Comparison of ENCODE assay signal across 31 cellular contexts in genomic region chr3:179735321-179735720, GRCh38.
"Had no signal": no experiment of that assay in that cellular context is flagged by ENCODE, and none has a peak within 500 bp of the region (broad histone marks: within the 10 kb centered on the region; RNA-seq: fewer than 3 reads in every experiment).

No MANE protein-coding gene starts in this region.

- H3K27me3 Mint-ChIP-seq: naive thymus-derived CD8-positive, alpha-beta T cell; stimulated activated naive CD8-positive, alpha-beta T cell treated with anti-CD3 and anti-CD28 coated beads, Interleukin-15, Interleukin-2, amounts not matched to agents 100 ng/mL and 50 ng/mL, for 24 hours had no signal

- H3K4me3 Mint-ChIP-seq: activated T-helper 1 cell treated with anti-CD3 and anti-CD28 coated beads, Interleukin-12 subunit alpha, Interleukin-12 subunit beta, Interleukin-2, Interleukin-4 antibody, amounts not matched to agents 30 ng/mL and 10 ng/mL and 1 ng/mL, durations not matched to agents 14 hours and 24 hours and 36 hours; naive thymus-derived CD8-positive, alpha-beta T cell; stimulated activated effector memory CD8-positive, alpha-beta T cell treated with anti-CD3 and anti-CD28 coated beads, Interleukin-12 subunit alpha, Interleukin-12 subunit beta, amount 100 ng/mL, for 72 hours; stimulated activated naive CD8-positive, alpha-beta T cell treated with anti-CD3 and anti-CD28 coated beads, Interleukin-15, Interleukin-2, amounts not matched to agents 100 ng/mL and 50 ng/mL, for 24 hours; T-helper 1 cell treated with Interleukin-12 subunit alpha and Interleukin-12 subunit beta and Interleukin-4 antibody, amounts not matched to agents 30 μg/mL and 1 μg/mL, for 36 hours had no signal

- ATAC-seq: activated CD4-positive, CD25-positive, alpha-beta regulatory T cell treated with anti-CD3 and anti-CD28 coated beads, Interleukin-2, amount 50 U/mL, for 24 hours; gastroesophageal sphincter; left lobe of liver; lower lobe of right lung; naive thymus-derived CD8-positive, alpha-beta T cell; sciatic nerve; stimulated activated effector memory CD8-positive, alpha-beta T cell treated with anti-CD3 and anti-CD28 coated beads, Interleukin-12 subunit alpha, Interleukin-12 subunit beta, amount 100 ng/mL, for 72 hours; upper lobe of right lung had no signal

- H3K4me1 ChIP-seq: gastroesophageal sphincter, lower lobe of right lung had no signal

- DNase-seq: activated CD4-positive, alpha-beta T cell treated with anti-CD3 and anti-CD28 coated beads for 48 hours; activated CD4-positive, alpha-beta T cell treated with anti-CD3 and anti-CD28 coated beads, Interleukin-2, amount 50 U/mL, for 48 hours; activated CD8-positive, alpha-beta memory T cell treated with anti-CD3 and anti-CD28 coated beads for 24 hours; activated gamma-delta T cell; activated naive CD4-positive, alpha-beta T cell treated with anti-CD3 and anti-CD28 coated beads, Interleukin-2, amount 50 U/mL, for 16 hours; amniotic stem cell; brain microvascular endothelial cell; dermis blood vessel endothelial cell; effector CD4-positive, alpha-beta T cell; head of caudate nucleus; kidney glomerular epithelial cell; lower lobe of right lung; mesenchymal stem cell; naive thymus-derived CD8-positive, alpha-beta T cell; small intestine; stimulated activated CD4-positive, alpha-beta T cell treated with anti-CD3 and anti-CD28 coated beads, Interleukin-4, amount 100 ng/mL, for 24 hours; SW 1271; T-helper 9 cell; upper lobe of right lung; WERI-Rb-1 had no signal

- H3K27ac Mint-ChIP-seq: activated T-helper 1 cell treated with anti-CD3 and anti-CD28 coated beads, Interleukin-12 subunit alpha, Interleukin-12 subunit beta, Interleukin-2, Interleukin-4 antibody, amounts not matched to agents 30 ng/mL and 10 ng/mL and 1 ng/mL, durations not matched to agents 14 hours and 24 hours and 36 hours; naive thymus-derived CD8-positive, alpha-beta T cell; stimulated activated effector memory CD8-positive, alpha-beta T cell treated with anti-CD3 and anti-CD28 coated beads, Interleukin-12 subunit alpha, Interleukin-12 subunit beta, amount 100 ng/mL, for 72 hours; stimulated activated naive CD8-positive, alpha-beta T cell treated with anti-CD3 and anti-CD28 coated beads, Interleukin-15, Interleukin-2, amounts not matched to agents 100 ng/mL and 50 ng/mL, for 24 hours; T-helper 1 cell treated with Interleukin-12 subunit alpha and Interleukin-12 subunit beta and Interleukin-4 antibody, amounts not matched to agents 30 μg/mL and 1 μg/mL, for 36 hours had no signal

- H3K4me3 ChIP-seq: gastroesophageal sphincter, lower lobe of right lung, thoracic aorta, upper lobe of right lung had no signal

- H3K9me3 ChIP-seq: gastroesophageal sphincter, lower lobe of right lung, thoracic aorta, upper lobe of right lung had no signal

- H3K27me3 ChIP-seq: brain microvascular endothelial cell, gastroesophageal sphincter, upper lobe of right lung had no signal

- H3K9me3 Mint-ChIP-seq: activated T-helper 1 cell treated with anti-CD3 and anti-CD28 coated beads, Interleukin-12 subunit alpha, Interleukin-12 subunit beta, Interleukin-2, Interleukin-4 antibody, amounts not matched to agents 30 ng/mL and 10 ng/mL and 1 ng/mL, durations not matched to agents 14 hours and 24 hours and 36 hours; naive thymus-derived CD8-positive, alpha-beta T cell; stimulated activated effector memory CD8-positive, alpha-beta T cell treated with anti-CD3 and anti-CD28 coated beads, Interleukin-12 subunit alpha, Interleukin-12 subunit beta, amount 100 ng/mL, for 72 hours; stimulated activated naive CD8-positive, alpha-beta T cell treated with anti-CD3 and anti-CD28 coated beads, Interleukin-15, Interleukin-2, amounts not matched to agents 100 ng/mL and 50 ng/mL, for 24 hours; T-helper 1 cell treated with Interleukin-12 subunit alpha and Interleukin-12 subunit beta and Interleukin-4 antibody, amounts not matched to agents 30 μg/mL and 1 μg/mL, for 36 hours had no signal

- H3K27ac ChIP-seq: brain microvascular endothelial cell, gastroesophageal sphincter, lower lobe of right lung, thoracic aorta, upper lobe of right lung, WERI-Rb-1 had no signal

- FAIRE-seq: astrocyte, colon, small intestine had no signal
